Comparison of ENCODE assay signal across 16 cellular contexts in genomic region chr2:54077088-54077900, GRCh38.
"Had no signal": no experiment of that assay in that cellular context is flagged by ENCODE, and none has a peak within 500 bp of the region (broad histone marks: within the 10 kb centered on the region; RNA-seq: fewer than 3 reads in every experiment).

No MANE protein-coding gene starts in this region.

- H3K9me3 ChIP-seq: adrenal gland, suprapubic skin had no signal

- H3K4me1 ChIP-seq: adrenal gland, suprapubic skin had no signal

- ATAC-seq: activated T-helper 17 cell treated with anti-CD3 and anti-CD28 coated beads, Interleukin-2, amount 50 U/mL, for 72 hours; natural killer cell treated with Interleukin-12 subunit alpha and Interleukin-12 subunit beta and Interleukin-15 and Interleukin-18, amount 100 ng/mL, for 72 hours; stimulated activated naive CD8-positive, alpha-beta T cell treated with anti-CD3 and anti-CD28 coated beads, Interleukin-15, Interleukin-2, amounts not matched to agents 100 U/mL and 50 U/mL, for 24 hours; T-cell had no signal

- H3K4me3 ChIP-seq: adrenal gland, suprapubic skin had no signal

- DNase-seq: activated B cell treated with CpG ODN at 0.5 μM for 24 hours; activated CD4-positive, alpha-beta T cell treated with anti-CD3 and anti-CD28 coated beads, Interleukin-2, amount 10 ng/mL, durations not matched to agents 7 days and 5 days; activated CD8-positive, alpha-beta memory T cell treated with anti-CD3 and anti-CD28 coated beads for 24 hours; activated naive CD4-positive, alpha-beta T cell treated with anti-CD3 and anti-CD28 coated beads, Interleukin-2, amount 50 U/mL, for 16 hours; adrenal gland; cerebellar nuclear complex; dermis blood vessel endothelial cell; hypothalamus; nucleus accumbens; stimulated activated CD4-positive, alpha-beta T cell treated with anti-CD3 and anti-CD28 coated beads, Interleukin-2, amount 100 ng/mL, for 48 hours; stimulated activated naive CD8-positive, alpha-beta T cell treated with anti-CD3 and anti-CD28 coated beads, Interleukin-15, Interleukin-2, amounts not matched to agents 100 U/mL and 50 U/mL, for 24 hours; T-cell; T1000 had no signal

- H3K27ac ChIP-seq: adrenal gland, suprapubic skin had no signal

- H3K27me3 ChIP-seq: adrenal gland, suprapubic skin had no signal

- H3K36me3 ChIP-seq: adrenal gland, suprapubic skin had no signal
